Comparison of ENCODE assay signal across 27 cellular contexts in genomic region chr22:41742918-41743317, GRCh38. TPM values are rescaled to one million over a fixed set of nuclear protein-coding genes. Genes with fewer than 3 reads are reported as not detected.
DNase-seq lines count a peak whose midpoint lies in the region; ATAC-seq, FAIRE-seq and TF ChIP-seq lines count a peak whose summit lies in the region.
"Had no signal": no experiment of that assay in that cellular context is flagged by ENCODE, and none has a peak within 500 bp of the region (broad histone marks: within the 10 kb centered on the region; RNA-seq: fewer than 3 reads in every experiment).

No MANE protein-coding gene starts in this region.

- H3K27ac ChIP-seq in GM23338 (ENCODE audit: low read depth) (no peak overlapping the region), H1 (ENCODE audit: low read depth, low read length) (no peak overlapping the region)
- no peak overlapping the region for H3K27ac ChIP-seq in CD8-positive, alpha-beta memory T cell (ENCODE audit: low read depth, low read length)
- H3K27ac ChIP-seq: BLaER1 treated with 17β-estradiol and CSF1 and Interleukin-3, amounts not matched to agents 10 nM and 100 nM; esophagus muscularis mucosa; foreskin keratinocyte; lower lobe of right lung; tibial artery had no signal

- no peaks in the 10 kb centered on the region for H3K23me2 ChIP-seq in H1 (ENCODE audit: low read depth, low read length)

- H3K36me3 Mint-ChIP-seq in GM23338 (ENCODE audit: low read depth), result no peaks in the 10 kb centered on the region
- no peaks in the 10 kb centered on the region for H3K36me3 Mint-ChIP-seq in neural crest cell (ENCODE audit: low read depth)
- H3K36me3 Mint-ChIP-seq in CD8-positive, alpha-beta memory T cell, result no peaks in the 10 kb centered on the region
- H3K36me3 Mint-ChIP-seq: activated CD4-positive, alpha-beta memory T cell treated with anti-CD3 and anti-CD28 coated beads for 36 hours; natural killer cell had no signal

- no peak overlapping the region for H4K5ac ChIP-seq in H1 (ENCODE audit: insufficient read length, low read depth, low read length)

- no peak overlapping the region for H3K14ac ChIP-seq in H1 (ENCODE audit: insufficient read length)

- no peaks in the 10 kb centered on the region for H3K9me3 Mint-ChIP-seq in GM23338
- no peaks in the 10 kb centered on the region for H3K9me3 Mint-ChIP-seq in neural crest cell
- no peaks in the 10 kb centered on the region for H3K9me3 Mint-ChIP-seq in CD8-positive, alpha-beta memory T cell
- H3K9me3 Mint-ChIP-seq: activated CD4-positive, alpha-beta memory T cell treated with anti-CD3 and anti-CD28 coated beads for 36 hours; activated naive CD8-positive, alpha-beta T cell treated with anti-CD3 and anti-CD28 coated beads, Interleukin-2, amount 50 U/mL, for 24 hours; activated T-cell treated with anti-CD3 and anti-CD28 coated beads, Interleukin-2, amount 50 U/mL, for 72 hours; natural killer cell had no signal

- POLR2A ChIA-PET in H1 (lab: Charles Lee; ENCODE audit: partially characterized antibody), result no interaction called here
- POLR2A ChIA-PET in CD8-positive, alpha-beta memory T cell (lab: Charles Lee), result no interaction called here

- CTCF ChIA-PET in H1 (lab: Charles Lee; ENCODE audit: partially characterized antibody), result interaction anchor here (0.9 to 2.8 kb wide), 7 partner anchors 9 to 45 kb away, joined by 3 to 14 read pairs (median 4); no protein-coding TSS in a partner anchor
- CTCF ChIA-PET in CD8-positive, alpha-beta memory T cell (lab: Charles Lee), result interaction anchor here (1.0 kb wide), 1 partner anchor 58 kb away, joined by 3 read pairs; the partner anchor contains the start of gene CCDC134

- no peaks in the 10 kb centered on the region for H3K4me1 ChIP-seq in GM23338 (ENCODE audit: insufficient read depth)
- H3K4me1 ChIP-seq in H1 (replicated peaks in 1 of 4; ENCODE audit: control insufficient read depth in 3 of 4, insufficient read depth in 4 of 4, low read length in 3 of 4), result no peaks in the 10 kb centered on the region
- no peaks in the 10 kb centered on the region for H3K4me1 ChIP-seq in CD8-positive, alpha-beta memory T cell (ENCODE audit: insufficient read depth, low read length)
- H3K4me1 ChIP-seq: foreskin keratinocyte, lower lobe of right lung, tibial artery had no signal

- no peak overlapping the region for H4K91ac ChIP-seq in H1 (replicated peaks; ENCODE audit: insufficient read length, low read length)

- no peak overlapping the region for H2AK5ac ChIP-seq in H1 (ENCODE audit: low read depth, low read length)

- no peak overlapping the region for H2BK15ac ChIP-seq in H1 (ENCODE audit: low read length)

- H3K4ac ChIP-seq in H1 (replicated peaks; ENCODE audit: insufficient read length, low read depth, low read length), result no peak overlapping the region

- no peaks in the 10 kb centered on the region for H3F3A ChIP-seq in GM23338 (replicated peaks; ENCODE audit: low read depth)

- no peaks in the 10 kb centered on the region for H3K9me3 ChIP-seq in H1 (ENCODE audit: insufficient read depth in 2 of 2, low read depth in 1 of 2, low read length in 1 of 2)
- H3K9me3 ChIP-seq in CD8-positive, alpha-beta memory T cell (ENCODE audit: low read length), result no peaks in the 10 kb centered on the region
- H3K9me3 ChIP-seq: BLaER1 treated with 17β-estradiol and CSF1 and Interleukin-3, amounts not matched to agents 10 nM and 100 nM; esophagus muscularis mucosa; lower lobe of right lung; tibial artery had no signal

- no peak overlapping the region for H3K4me3 Mint-ChIP-seq in GM23338
- H3K4me3 Mint-ChIP-seq in neural crest cell, result no peak overlapping the region
- no peak overlapping the region for H3K4me3 Mint-ChIP-seq in CD8-positive, alpha-beta memory T cell
- H3K4me3 Mint-ChIP-seq: activated CD4-positive, alpha-beta memory T cell treated with anti-CD3 and anti-CD28 coated beads for 36 hours; activated naive CD8-positive, alpha-beta T cell treated with anti-CD3 and anti-CD28 coated beads, Interleukin-2, amount 50 U/mL, for 24 hours; activated T-cell treated with anti-CD3 and anti-CD28 coated beads, Interleukin-2, amount 50 U/mL, for 72 hours; natural killer cell; T-helper 17 cell had no signal

- no peaks in the 10 kb centered on the region for H3K9me2 ChIP-seq in GM23338 (ENCODE audit: insufficient read depth)

- H3K27me3 ChIP-seq in GM23338 (ENCODE audit: insufficient read depth) (no peaks in the 10 kb centered on the region), H1 (replicated peaks in 1 of 4; ENCODE audit: control insufficient read depth in 3 of 4, extremely low read depth in 1 of 4, insufficient read depth in 3 of 4, low read length in 3 of 4) (no peaks in the 10 kb centered on the region; a peak in 1 of 7 replicates)
- no peaks in the 10 kb centered on the region for H3K27me3 ChIP-seq in CD8-positive, alpha-beta memory T cell (ENCODE audit: insufficient read depth, low read length, poor library complexity, severe bottlenecking)
- H3K27me3 ChIP-seq: BLaER1 treated with 17β-estradiol and CSF1 and Interleukin-3, amounts not matched to agents 10 nM and 100 nM; esophagus muscularis mucosa had no signal

- H2BK12ac ChIP-seq in H1 (ENCODE audit: low read depth, low read length), result no peak overlapping the region

- H4K20me1 ChIP-seq in GM23338 (replicated peaks; ENCODE audit: insufficient read depth) (no peaks in the 10 kb centered on the region), H1 (replicated peaks in 1 of 2; ENCODE audit: control insufficient read depth in 1 of 2, insufficient read depth in 2 of 2, low read length in 2 of 2) (no peaks in the 10 kb centered on the region)
- H4K20me1 ChIP-seq: BLaER1 treated with 17β-estradiol and CSF1 and Interleukin-3, amounts not matched to agents 10 nM and 100 nM had no signal

- DNase-seq in GM23338 (ENCODE audit: low spot score), result peak; percentile 55
- peak; percentile 26 for DNase-seq in HuH-7 (ENCODE audit: low spot score)
- no peak for DNase-seq in H1 (ENCODE audit: low read depth in 1 of 2, low spot score in 2 of 2)
- DNase-seq in neural crest cell (ENCODE audit: low read depth, low spot score), result no peak
- no peak for DNase-seq in CD8-positive, alpha-beta memory T cell
- no peak for DNase-seq in stimulated activated naive CD8-positive, alpha-beta T cell treated with anti-CD3 and anti-CD28 coated beads, Interleukin-15, Interleukin-2, amounts not matched to agents 100 U/mL and 50 U/mL, for 24 hours
- DNase-seq: activated CD4-positive, alpha-beta memory T cell treated with anti-CD3 and anti-CD28 coated beads for 36 hours; activated CD4-positive, alpha-beta T cell treated with anti-CD3 and anti-CD28 coated beads for 1 hour; activated naive CD8-positive, alpha-beta T cell treated with anti-CD3 and anti-CD28 coated beads, Interleukin-2, amount 50 U/mL, for 24 hours; activated T-cell treated with anti-CD3 and anti-CD28 coated beads, Interleukin-2, amount 50 U/mL, for 72 hours; central memory CD4-positive, alpha-beta T cell; DMS53; foreskin keratinocyte; head of caudate nucleus; lower lobe of right lung; natural killer cell; NCI-H1436 treated with DMSO at 0.1 percent for 48 hours; stimulated activated CD4-positive, alpha-beta T cell treated with anti-CD3 and anti-CD28 coated beads, Interleukin-4, amount 100 ng/mL, for 1 hour; T-helper 17 cell; tibial artery had no signal

- H3K36me3 ChIP-seq in GM23338 (ENCODE audit: insufficient read depth) (no peaks in the 10 kb centered on the region), H1 (ENCODE audit: control insufficient read depth in 2 of 4, insufficient read depth in 4 of 4, low read length in 3 of 4) (no peaks in the 10 kb centered on the region; a peak in 1 of 8 replicates)
- no peaks in the 10 kb centered on the region for H3K36me3 ChIP-seq in CD8-positive, alpha-beta memory T cell (ENCODE audit: insufficient read depth, low read length)
- H3K36me3 ChIP-seq: BLaER1 treated with 17β-estradiol and CSF1 and Interleukin-3, amounts not matched to agents 10 nM and 100 nM; esophagus muscularis mucosa; lower lobe of right lung; tibial artery had no signal

- peak in 1 of 2 experiments; percentile 16; a peak in 1 of 4 replicates for TF ChIP-seq RAD21 in H1 (IDR thresholded peaks at IDR 0.05 in 1 of 2, conservative IDR thresholded peaks at IDR 0.05 in 1 of 2; ENCODE audit: low read depth in 2 of 2, low read length in 2 of 2)

- WGBS in H1 (ENCODE audit: extremely low coverage in 1 of 2, insufficient coverage in 1 of 2, insufficient read length in 1 of 2, insufficient replicate concordance in 2 of 2, low coverage in 1 of 2, low lambda C conversion rate in 2 of 2, missing lambda C conversion rate in 1 of 2), 2 experiments, result 66% methylated on average over 6 of the region's 6 CpGs; no CpG with 5 or more reads in 1 of the 2 experiments

- H3K27ac Mint-ChIP-seq in GM23338, result no peak overlapping the region
- no peak overlapping the region for H3K27ac Mint-ChIP-seq in neural crest cell (ENCODE audit: unreplicated experiment)
- H3K27ac Mint-ChIP-seq in CD8-positive, alpha-beta memory T cell, result no peak overlapping the region
- H3K27ac Mint-ChIP-seq: activated CD4-positive, alpha-beta memory T cell treated with anti-CD3 and anti-CD28 coated beads for 36 hours; activated naive CD8-positive, alpha-beta T cell treated with anti-CD3 and anti-CD28 coated beads, Interleukin-2, amount 50 U/mL, for 24 hours; activated T-cell treated with anti-CD3 and anti-CD28 coated beads, Interleukin-2, amount 50 U/mL, for 72 hours; natural killer cell; T-helper 17 cell had no signal

- H3K23ac ChIP-seq in H1 (ENCODE audit: insufficient read length), result no peak overlapping the region

- ATAC-seq in GM23338 (peak; percentile 77), GM21526 (IDR thresholded peaks at IDR 0.05; ENCODE audit: low FRiP score, unreplicated experiment) (no peak)
- no peak for ATAC-seq in stimulated activated naive CD8-positive, alpha-beta T cell treated with anti-CD3 and anti-CD28 coated beads, Interleukin-15, Interleukin-2, amounts not matched to agents 100 U/mL and 50 U/mL, for 24 hours
- ATAC-seq: activated naive CD8-positive, alpha-beta T cell treated with anti-CD3 and anti-CD28 coated beads, Interleukin-2, amount 50 U/mL, for 24 hours; activated T-cell treated with anti-CD3 and anti-CD28 coated beads, Interleukin-2, amount 50 U/mL, for 72 hours; foreskin keratinocyte; lower lobe of right lung; natural killer cell; SK-N-SH treated with all-trans-retinoic acid at 6 μM for 48 hours; T-helper 17 cell had no signal

- H3K18ac ChIP-seq in H1 (ENCODE audit: extremely low read depth, low read length), result no peak overlapping the region

- H3K56ac ChIP-seq in H1 (replicated peaks; ENCODE audit: insufficient read length, low read depth, low read length), result no peak overlapping the region

- no peak overlapping the region for H2BK120ac ChIP-seq in H1 (replicated peaks; ENCODE audit: low read depth, low read length)

- H3K9ac ChIP-seq in H1 (replicated peaks in 1 of 4; ENCODE audit: extremely low read depth in 1 of 4, low read depth in 3 of 4, low read length in 3 of 4), result no peak overlapping the region
- H3K9ac ChIP-seq: BLaER1 treated with 17β-estradiol and CSF1 and Interleukin-3, amounts not matched to agents 10 nM and 100 nM had no signal

- FAIRE-seq in H1 (lab: Jason Lieb, UNC), result no peak
- FAIRE-seq: astrocyte, G401.6, HTR-8/SVneo had no signal

- 0 out of 3 replicates have a peak, but pooled peaks cover 3% of the 10 kb centered on the region for H3K4me1 Mint-ChIP-seq in GM23338
- peaks cover 3% of the 10 kb centered on the region for H3K4me1 Mint-ChIP-seq in neural crest cell
- peaks cover 3 to 5% (median 4%) of the 10 kb centered on the region in 3 donors for H3K4me1 Mint-ChIP-seq in CD8-positive, alpha-beta memory T cell

- peak in 1 of 2 experiments; percentile 15; a peak in 1 of 4 replicates for TF ChIP-seq CTCF in GM23338 (conservative IDR thresholded peaks at IDR 0.05; ENCODE audit: low read depth in 2 of 2)
- TF ChIP-seq CTCF in H1 (IDR thresholded peaks at IDR 0.05; ENCODE audit: control extremely low read depth in 1 of 3, insufficient read depth in 1 of 3, low read depth in 1 of 3, low read length in 3 of 3), result peak in 2 of 3 experiments; percentile 13 to 53; a peak in 2 of 4 replicates
- TF ChIP-seq CTCF in neural crest cell (conservative IDR thresholded peaks at IDR 0.05), result peak; percentile 12

- H2AFZ ChIP-seq in GM23338 (no peak overlapping the region), H1 (ENCODE audit: low read length) (no peak overlapping the region)

- H3K4me3 ChIP-seq in GM23338, result no peak overlapping the region
- no peak overlapping the region for H3K4me3 ChIP-seq in H1 (ENCODE audit: extremely low read depth in 1 of 4, insufficient read depth in 2 of 4, low read depth in 3 of 4, low read length in 4 of 4)
- no peak overlapping the region for H3K4me3 ChIP-seq in CD8-positive, alpha-beta memory T cell (ENCODE audit: low read length)
- H3K4me3 ChIP-seq: BLaER1 treated with 17β-estradiol and CSF1 and Interleukin-3, amounts not matched to agents 10 nM and 100 nM; esophagus muscularis mucosa; lower lobe of right lung; tibial artery had no signal

- no peak overlapping the region for H4K8ac ChIP-seq in H1 (ENCODE audit: extremely low read depth, insufficient read depth, low read length)

- TF ChIP-seq POLR2A in H1 (IDR thresholded peaks at IDR 0.05; ENCODE audit: control extremely low read depth in 1 of 2, low read depth in 2 of 2, low read length in 2 of 2), result no peak

- H3K27me3 Mint-ChIP-seq in GM23338 (ENCODE audit: insufficient read depth, low read depth, poor library complexity), result peaks cover 1% of the 10 kb centered on the region
- peaks cover 10% of the 10 kb centered on the region for H3K27me3 Mint-ChIP-seq in neural crest cell (ENCODE audit: low read depth)
- H3K27me3 Mint-ChIP-seq in CD8-positive, alpha-beta memory T cell, result peaks cover 1 to 12% of the 10 kb centered on the region in 2 donors

- no peak for TF ChIP-seq EP300 in H1 (IDR thresholded peaks at IDR 0.05; ENCODE audit: borderline replicate concordance in 1 of 2, low read depth in 2 of 2, low read length in 2 of 2)

- H3K79me1 ChIP-seq in H1 (ENCODE audit: low read depth, low read length), result no peaks in the 10 kb centered on the region

- no peak overlapping the region for H3K4me2 ChIP-seq in GM23338
- no peak overlapping the region for H3K4me2 ChIP-seq in H1 (ENCODE audit: insufficient read depth in 1 of 2, low read depth in 2 of 2, low read length in 2 of 2)
- H3K4me2 ChIP-seq: BLaER1 treated with 17β-estradiol and CSF1 and Interleukin-3, amounts not matched to agents 10 nM and 100 nM had no signal

- no peak overlapping the region for H2BK5ac ChIP-seq in H1 (ENCODE audit: low read depth, low read length)

- H2BK20ac ChIP-seq in H1 (ENCODE audit: low read length), result no peak overlapping the region

- H3K79me2 ChIP-seq in GM23338 (replicated peaks; ENCODE audit: insufficient read depth) (no peaks in the 10 kb centered on the region), H1 (ENCODE audit: control insufficient read depth in 1 of 2, insufficient read depth in 2 of 2, low read length in 2 of 2) (no peaks in the 10 kb centered on the region)

RNA-seq across cellular contexts. Expression of gene MEI1, which starts 43.6 kb away (rescaled TPM):
- 0.27 and 0.28 TPM in 2 replicates for total RNA-seq in GM23338 (2014; rRNA removed; shearing (Covaris generic))
- polyA plus RNA-seq in GM23338 (2016; fragmentation: Nextera tagmentation; extraction: Ambion mirVana) (0.09 and 0.87 TPM in 2 replicates), H1 (2011; rRNA removed) (0.27 and 0.38 TPM in 2 replicates)
- 0.36 and 0.54 TPM in 2 replicates for total RNA-seq in H1 (2021; fragmentation: NEBNext Ultra II Directional; extraction: Animal tissue kit (Norgen Biotek cat#: 25700))
- polyA plus RNA-seq in H1 (2011; cell fraction: cytosol; rRNA removed), result 0.23 TPM
- 1.1 TPM for polyA plus RNA-seq in H1 (2011; cell fraction: nucleus; rRNA removed)
- polyA plus RNA-seq in H1 (2012, experiment 1 of 2), result 0.20 to 1.1 TPM (median 0.63 TPM) in 4 replicates
- polyA plus RNA-seq in H1 (2012, experiment 2 of 2), result 0.04 TPM
- 0.18 TPM for polyA plus RNA-seq in H1 (2013, experiment 1 of 2)
- 0.28 TPM for polyA plus RNA-seq in H1 (2013, experiment 2 of 2)
- 0.19 and 0.32 TPM in 2 replicates for polyA minus RNA-seq in H1 (2011; rRNA and poly(A)+ RNA removed)
- not detected for polyA minus RNA-seq in H1 (2011; cell fraction: cytosol; rRNA and poly(A)+ RNA removed)
- polyA minus RNA-seq in H1 (2011; cell fraction: nucleus; rRNA and poly(A)+ RNA removed), result 0.60 TPM
- 0.16 and 0.48 TPM in 2 replicates for total RNA-seq in neural crest cell
- total RNA-seq in CD8-positive, alpha-beta memory T cell, result 10 to 100 TPM; 33.9 to 36.3 TPM
- 150 TPM for polyA plus RNA-seq in CD8-positive, alpha-beta memory T cell
- total RNA-seq: foreskin keratinocyte had no signal

RNA-seq across cellular contexts. Expression of gene SNU13, which starts 54.3 kb away (rescaled TPM):
- 163 and 193 TPM in 2 replicates for total RNA-seq in GM23338 (2014; rRNA removed; shearing (Covaris generic))
- 464 and 512 TPM in 2 replicates for polyA plus RNA-seq in GM23338 (2016; fragmentation: Nextera tagmentation; extraction: Ambion mirVana)
- 214 and 241 TPM in 2 replicates for total RNA-seq in H1 (2021; fragmentation: NEBNext Ultra II Directional; extraction: Animal tissue kit (Norgen Biotek cat#: 25700))
- polyA plus RNA-seq in H1 (2011; rRNA removed), result 227 and 281 TPM in 2 replicates
- 271 TPM for polyA plus RNA-seq in H1 (2011; cell fraction: cytosol; rRNA removed)
- polyA plus RNA-seq in H1 (2011; cell fraction: nucleus; rRNA removed), result 184 TPM
- 218 to 238 TPM (median 232 TPM) in 4 replicates for polyA plus RNA-seq in H1 (2012, experiment 1 of 2)
- polyA plus RNA-seq in H1 (2012, experiment 2 of 2), result 229 TPM
- 164 TPM for polyA plus RNA-seq in H1 (2013, experiment 1 of 2)
- 172 TPM for polyA plus RNA-seq in H1 (2013, experiment 2 of 2)
- polyA minus RNA-seq in H1 (2011; rRNA and poly(A)+ RNA removed), result 142 and 189 TPM in 2 replicates
- polyA minus RNA-seq in H1 (2011; cell fraction: cytosol; rRNA and poly(A)+ RNA removed), result 93.0 TPM
- polyA minus RNA-seq in H1 (2011; cell fraction: nucleus; rRNA and poly(A)+ RNA removed), result 60.0 TPM
- 155 and 160 TPM in 2 replicates for total RNA-seq in neural crest cell
- total RNA-seq in CD8-positive, alpha-beta memory T cell, result 100 to 1,000 TPM; 315 to 324 TPM
- polyA plus RNA-seq in CD8-positive, alpha-beta memory T cell, result 270 TPM

RNA-seq across cellular contexts. Expression of gene CCDC134, which starts 57.6 kb away (rescaled TPM):
- total RNA-seq in GM23338 (2014; rRNA removed; shearing (Covaris generic)), result 21.0 and 24.5 TPM in 2 replicates
- 2.7 and 4.2 TPM in 2 replicates for polyA plus RNA-seq in GM23338 (2016; fragmentation: Nextera tagmentation; extraction: Ambion mirVana)
- total RNA-seq in H1 (2021; fragmentation: NEBNext Ultra II Directional; extraction: Animal tissue kit (Norgen Biotek cat#: 25700)), result 20.0 and 21.4 TPM in 2 replicates
- polyA plus RNA-seq in H1 (2011; rRNA removed), result 7.7 and 10.3 TPM in 2 replicates
- polyA plus RNA-seq in H1 (2011; cell fraction: cytosol; rRNA removed), result 7.0 TPM
- polyA plus RNA-seq in H1 (2011; cell fraction: nucleus; rRNA removed), result 10.7 TPM
- 5.8 to 7.4 TPM (median 7.1 TPM) in 4 replicates for polyA plus RNA-seq in H1 (2012, experiment 1 of 2)
- polyA plus RNA-seq in H1 (2012, experiment 2 of 2), result 6.0 TPM
- 16.1 TPM for polyA plus RNA-seq in H1 (2013, experiment 1 of 2)
- 17.3 TPM for polyA plus RNA-seq in H1 (2013, experiment 2 of 2)
- 40.9 and 42.1 TPM in 2 replicates for polyA minus RNA-seq in H1 (2011; rRNA and poly(A)+ RNA removed)
- polyA minus RNA-seq in H1 (2011; cell fraction: cytosol; rRNA and poly(A)+ RNA removed), result 16.9 TPM
- 13.3 TPM for polyA minus RNA-seq in H1 (2011; cell fraction: nucleus; rRNA and poly(A)+ RNA removed)
- total RNA-seq in neural crest cell, result 23.0 and 26.0 TPM in 2 replicates
- total RNA-seq in CD8-positive, alpha-beta memory T cell, result 10 to 100 TPM; 17.9 to 19.9 TPM
- polyA plus RNA-seq in CD8-positive, alpha-beta memory T cell, result 5.5 TPM

Comparison
In these comparisons a context has a peak if more than half of its experiments do, and no peak if none do; other contexts are left out.
1. DNase-seq: peak in GM23338 (single experiment) and HuH-7 (single experiment); none in H1 (0 of 2), neural crest cell (single experiment), CD8-positive, alpha-beta memory T cell (0 of 5) and stimulated activated naive CD8-positive, alpha-beta T cell treated with anti-CD3 and anti-CD28 coated beads, Interleukin-15, Interleukin-2, amounts not matched to agents 100 U/mL and 50 U/mL, for 24 hours (single experiment).
2. RNA of gene MEI1, which starts 43.6 kb away (total RNA-seq): 33.9 to 36.3 TPM in CD8-positive, alpha-beta memory T cell; 0.36 to 0.54 TPM in H1, 0.27 to 0.28 TPM in GM23338 and 0.16 to 0.48 TPM in neural crest cell; every median in the first group is over 10 times any median in the second.